8 cellular contexts compared by ENCODE assay signal in genomic region chr19:38362076-38362945, GRCh38. TPM values are rescaled to one million over a fixed set of nuclear protein-coding genes. Genes with fewer than 3 reads are reported as not detected.
DNase-seq lines count a peak whose midpoint lies in the region; ATAC-seq and TF ChIP-seq lines count a peak whose summit lies in the region.

No MANE protein-coding gene starts in this region.

- H3K36me3 ChIP-seq in Panc1 (ENCODE audit: control insufficient read depth, insufficient read depth, low read length) (no peaks in the 10 kb centered on the region), neutrophil (no peaks in the 10 kb centered on the region), testis (ENCODE audit: low read depth, missing control alignments) (no peaks in the 10 kb centered on the region)

- no peak overlapping the region for H3K27ac Mint-ChIP-seq in activated T-helper 17 cell treated with anti-CD3 and anti-CD28 coated beads, Interleukin-2, amount 50 U/mL, for 72 hours

- H3K4me3 ChIP-seq in HL-60 (replicated peaks; ENCODE audit: insufficient read depth, low read length) (peak overlapping the region; percentile 55), Panc1 (ENCODE audit: low read depth in 2 of 2, low read length in 2 of 2) (peak overlapping the region; percentile 67 to 80), foreskin fibroblast (ENCODE audit: low read depth in 1 of 2, low read length in 2 of 2) (peak overlapping the region; percentile 60 to 65), neutrophil (ENCODE audit: low read depth in 1 of 2, low read length in 1 of 2) (peak overlapping the region; percentile 58 to 67), testis (peak overlapping the region; percentile 50 to 60)

- no TSS peak for BruUV-seq in Panc1 (replicated peaks; lab: Mats Ljungman, UMichigan)

- ATAC-seq in Panc1, result peak; percentile 83
- ATAC-seq in activated T-helper 17 cell treated with anti-CD3 and anti-CD28 coated beads, Interleukin-2, amount 50 U/mL, for 72 hours (replicated peaks), result peak; percentile 86
- ATAC-seq in HG03520 (IDR thresholded peaks at IDR 0.05; ENCODE audit: unreplicated experiment), result no peak

- POLR2A ChIA-PET in Panc1 (lab: Charles Lee), result interaction anchor here (0.7 kb wide), 1 partner anchor 117 kb away, joined by 11 read pairs; no protein-coding TSS in a partner anchor

- in situ Hi-C loops in Panc1 (cut with HindIII; ENCODE audit: low pct_unique_long_range_greater_than_20kb, low sequenced_read_pairs), result no loop called here

- DNase-seq in EL (peak; percentile 79), HL-60 (ENCODE audit: low read depth in 1 of 2, low spot score in 1 of 2) (peak in 1 of 2 experiments; percentile 25), Panc1 (ENCODE audit: low read depth, low spot score) (peak; percentile 28), foreskin fibroblast (peak; percentile 49 to 82), testis (peak; percentile 79)

- no peak for TF ChIP-seq CTCF in HL-60 (IDR thresholded peaks at IDR 0.05; ENCODE audit: insufficient read depth, low read length)
- TF ChIP-seq CTCF in Panc1 (IDR thresholded peaks at IDR 0.05), result no peak
- no peak for TF ChIP-seq CTCF in foreskin fibroblast (IDR thresholded peaks at IDR 0.05; ENCODE audit: low read depth, low read length)
- no peak for TF ChIP-seq CTCF in neutrophil (IDR thresholded peaks at IDR 0.05)
- no peak for TF ChIP-seq CTCF in testis (IDR thresholded peaks at IDR 0.05)

- peaks cover 11% of the 10 kb centered on the region for H3K27me3 Mint-ChIP-seq in activated T-helper 17 cell treated with anti-CD3 and anti-CD28 coated beads, Interleukin-2, amount 50 U/mL, for 72 hours

- H3K4me3 Mint-ChIP-seq in activated T-helper 17 cell treated with anti-CD3 and anti-CD28 coated beads, Interleukin-2, amount 50 U/mL, for 72 hours, result peak overlapping the region; percentile 80

- no peak for TF ChIP-seq POLR2A in testis (IDR thresholded peaks at IDR 0.05)

- 2 to 3% methylated on average over 32 to 67 of the region's 68 CpGs for WGBS in testis, 2 donors

- H3K27ac ChIP-seq in HL-60 (replicated peaks), result no peak overlapping the region
- H3K27ac ChIP-seq in Panc1 (ENCODE audit: low read length), result peak overlapping the region; percentile 6; the same call in 1 of the 2 replicates
- H3K27ac ChIP-seq in neutrophil, result no peak overlapping the region
- no peak overlapping the region for H3K27ac ChIP-seq in testis

- H3K9me3 ChIP-seq in Panc1 (ENCODE audit: control insufficient read depth, insufficient read depth, low read depth, low read length) (no peaks in the 10 kb centered on the region), neutrophil (no peaks in the 10 kb centered on the region), testis (no peaks in the 10 kb centered on the region)

- CTCF ChIA-PET in Panc1 (lab: Charles Lee), result interaction anchor here (0.7 kb wide), 1 partner anchor 220 kb away, joined by 7 read pairs; no protein-coding TSS in a partner anchor

- H3K4me1 ChIP-seq in Panc1 (ENCODE audit: control insufficient read depth, insufficient read depth, low read length) (0 out of 2 replicates have a peak, but pooled peaks cover 3% of the 10 kb centered on the region), neutrophil (ENCODE audit: control insufficient read depth in 1 of 2, insufficient read depth in 1 of 2, low read depth in 1 of 2, low read length in 1 of 2) (peaks cover 17 to 18% of the 10 kb centered on the region in 2 experiments), testis (peaks cover 5% of the 10 kb centered on the region)

- H3K4me1 Mint-ChIP-seq in activated T-helper 17 cell treated with anti-CD3 and anti-CD28 coated beads, Interleukin-2, amount 50 U/mL, for 72 hours, result peaks cover 5% of the 10 kb centered on the region

- intact Hi-C loops in Panc1 (cut with micrococcal nuclease; ENCODE audit: unreplicated experiment), result no loop called here
- intact Hi-C loops in testis (cut with DNase I; ENCODE audit: low total_unique reads), result no loop called here

- H3K36me3 Mint-ChIP-seq in activated T-helper 17 cell treated with anti-CD3 and anti-CD28 coated beads, Interleukin-2, amount 50 U/mL, for 72 hours (ENCODE audit: low read depth), result no peaks in the 10 kb centered on the region

- no peaks in the 10 kb centered on the region for H3K9me3 Mint-ChIP-seq in activated T-helper 17 cell treated with anti-CD3 and anti-CD28 coated beads, Interleukin-2, amount 50 U/mL, for 72 hours

- H3K27me3 ChIP-seq in HL-60 (ENCODE audit: insufficient read depth, poor library complexity, severe bottlenecking) (peaks cover 29% of the 10 kb centered on the region), Panc1 (ENCODE audit: control insufficient read depth, insufficient read depth, low read length) (peaks cover 10% of the 10 kb centered on the region), neutrophil (peaks cover 73% of the 10 kb centered on the region), testis (no peaks in the 10 kb centered on the region)

RNA-seq across cellular contexts. Expression of gene PSMD8, which starts 12.1 kb away (rescaled TPM):
- total RNA-seq in Panc1 (2021; ENCODE audit: unreplicated experiment) (388 TPM), testis (100 to 1,000 TPM; 244 to 265 TPM)
- polyA plus RNA-seq in Panc1 (2012; ENCODE audit: insufficient read length), result 462 TPM
- 100 to 1,000 TPM; 166 to 242 TPM for total RNA-seq in activated T-helper 17 cell treated with anti-CD3 and anti-CD28 coated beads, Interleukin-2, amount 50 U/mL, for 72 hours
- 373 TPM for polyA plus RNA-seq in testis (ENCODE audit: insufficient read depth, low read depth, low replicate concordance)

RNA-seq across cellular contexts. Expression of gene GGN, which starts 25.5 kb away (rescaled TPM):
- total RNA-seq in Panc1 (2021; ENCODE audit: unreplicated experiment) (1.4 TPM), testis (10 to 100 TPM; 43.7 to 80.2 TPM)
- polyA plus RNA-seq in Panc1 (2012; ENCODE audit: insufficient read length), result 4.2 TPM
- total RNA-seq in activated T-helper 17 cell treated with anti-CD3 and anti-CD28 coated beads, Interleukin-2, amount 50 U/mL, for 72 hours, result under 1 TPM in 1 of 2 donors, not detected in 1; 0.95 TPM
- polyA plus RNA-seq in testis (ENCODE audit: insufficient read depth, low read depth, low replicate concordance), result 196 TPM

RNA-seq across cellular contexts. Expression of gene SPRED3, which starts 26.2 kb away (rescaled TPM):
- total RNA-seq in Panc1 (2021; ENCODE audit: unreplicated experiment), result 3.8 TPM
- polyA plus RNA-seq in Panc1 (2012; ENCODE audit: insufficient read length), result 3.0 TPM
- 10 to 100 TPM in 1 of 2 donors, 1 to 10 TPM in 1; 1.8 to 14.4 TPM for total RNA-seq in activated T-helper 17 cell treated with anti-CD3 and anti-CD28 coated beads, Interleukin-2, amount 50 U/mL, for 72 hours
- 1 to 10 TPM; 2.2 to 2.6 TPM for total RNA-seq in testis
- 1.7 TPM for polyA plus RNA-seq in testis (ENCODE audit: insufficient read depth, low read depth, low replicate concordance)

RNA-seq across cellular contexts. Expression of gene CATSPERG, which starts 26.7 kb away (rescaled TPM):
- 8.9 TPM for total RNA-seq in Panc1 (2021; ENCODE audit: unreplicated experiment)
- polyA plus RNA-seq in Panc1 (2012; ENCODE audit: insufficient read length), result 0.67 TPM
- 10 to 100 TPM in 1 of 2 donors, 1 to 10 TPM in 1; 5.0 to 15.2 TPM for total RNA-seq in activated T-helper 17 cell treated with anti-CD3 and anti-CD28 coated beads, Interleukin-2, amount 50 U/mL, for 72 hours
- total RNA-seq in testis, result 10 to 100 TPM; 56.3 to 84.0 TPM
- 141 TPM for polyA plus RNA-seq in testis (ENCODE audit: insufficient read depth, low read depth, low replicate concordance)

RNA-seq across cellular contexts. Expression of gene FAM98C, which starts 40.6 kb away (rescaled TPM):
- 24.7 TPM for total RNA-seq in Panc1 (2021; ENCODE audit: unreplicated experiment)
- 32.6 TPM for polyA plus RNA-seq in Panc1 (2012; ENCODE audit: insufficient read length)
- 10 to 100 TPM; 26.1 to 63.0 TPM for total RNA-seq in activated T-helper 17 cell treated with anti-CD3 and anti-CD28 coated beads, Interleukin-2, amount 50 U/mL, for 72 hours
- total RNA-seq in testis, result 10 to 100 TPM; 13.0 to 14.1 TPM
- 17.7 TPM for polyA plus RNA-seq in testis (ENCODE audit: insufficient read depth, low read depth, low replicate concordance)

Comparison
In these comparisons a context has a peak if more than half of its experiments do, and no peak if none do; other contexts are left out.
1. RNA of gene GGN, which starts 25.5 kb away (total RNA-seq): 43.7 to 80.2 TPM in testis; 1.4 TPM in Panc1 (single experiment) and 0.95 TPM in activated T-helper 17 cell treated with anti-CD3 and anti-CD28 coated beads, Interleukin-2, amount 50 U/mL, for 72 hours; every median in the first group is over 10 times any median in the second.
2. Peak in every context shown above with its lines, with median percentiles within 50 percentile points of each other: H3K4me3 ChIP-seq.